ENCODE assay signal across 11 cellular contexts in the genomic region with DNA sequence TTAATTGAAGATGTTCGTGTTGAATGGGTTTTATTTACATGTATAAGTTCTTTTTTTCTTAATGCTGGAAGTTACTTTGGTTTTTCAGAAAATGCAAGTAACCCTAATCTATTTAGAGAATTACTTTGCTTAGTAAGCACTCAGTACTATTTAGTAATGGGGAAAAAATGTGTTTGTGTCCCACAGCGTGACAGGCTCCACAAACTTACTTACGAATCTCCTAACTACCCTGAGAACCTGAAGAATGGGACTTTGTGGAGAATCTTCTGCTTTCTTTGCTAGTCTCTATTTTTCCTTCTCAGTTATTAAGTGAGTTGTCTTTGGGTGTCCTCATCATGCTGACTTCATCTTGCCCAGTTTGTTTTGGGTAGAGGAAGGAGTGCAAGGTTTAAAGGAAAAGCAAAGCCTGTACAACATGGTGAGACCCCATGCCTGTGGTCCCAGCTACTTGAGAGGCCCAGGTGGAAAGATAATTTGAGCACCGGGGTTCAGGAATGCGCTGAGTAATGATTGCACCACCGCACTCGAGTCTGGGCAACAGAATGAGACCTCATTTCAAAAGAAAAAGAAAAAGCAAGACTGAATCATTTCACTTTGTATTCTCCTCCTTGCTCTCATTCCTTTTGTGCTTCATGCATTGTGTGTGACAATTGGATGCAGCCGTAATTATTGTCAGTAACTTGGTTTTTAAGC.
DNase-seq lines count a peak whose midpoint lies in the region; ATAC-seq and TF ChIP-seq lines count a peak whose summit lies in the region.
"Had no signal": no experiment of that assay in that cellular context is flagged by ENCODE, and none has a peak within 500 bp of the region (broad histone marks: within the 10 kb centered on the region; RNA-seq: fewer than 3 reads in every experiment).

No MANE protein-coding gene starts in this region.

- H3K9ac ChIP-seq in KMS-11, result peak overlapping the region; percentile 23; the same call in 1 of the 2 replicates

- no peak overlapping the region for H3K4me3 ChIP-seq in KMS-11 (IDR thresholded peaks at IDR 0.05; ENCODE audit: insufficient read depth, low read depth, low read length)
- H3K4me3 ChIP-seq in brain microvascular endothelial cell (ENCODE audit: low read depth, low read length), result no peak overlapping the region

- H3K4me1 ChIP-seq in KMS-11 (ENCODE audit: low read depth, poor library complexity, severe bottlenecking), result peaks cover 97% of the 10 kb centered on the region

- in situ Hi-C loops in brain microvascular endothelial cell (cut with HindIII; ENCODE audit: low pct_ligation_motif_present, low sequenced_read_pairs), result no loop called here

- H3K36me3 ChIP-seq in KMS-11 (ENCODE audit: insufficient read depth) (no peaks in the 10 kb centered on the region), brain microvascular endothelial cell (replicated peaks) (no peaks in the 10 kb centered on the region)
- H3K36me3 ChIP-seq: neutrophil had no signal

- H4K20me1 ChIP-seq in KMS-11 (ENCODE audit: insufficient read depth), result no peaks in the 10 kb centered on the region

- H3K27me3 ChIP-seq in KMS-11 (ENCODE audit: insufficient read depth, low read depth), result no peaks in the 10 kb centered on the region
- H3K27me3 ChIP-seq in brain microvascular endothelial cell (replicated peaks), result no peaks in the 10 kb centered on the region
- H3K27me3 ChIP-seq: neutrophil had no signal

- peak overlapping the region; percentile 23 for H2AFZ ChIP-seq in KMS-11 (ENCODE audit: low read depth)

- H3K4me2 ChIP-seq in KMS-11, result peak overlapping the region; percentile 63

- H3K79me2 ChIP-seq in KMS-11 (ENCODE audit: insufficient read depth, low read depth), result peaks cover 15% of the 10 kb centered on the region; the same call in 1 of the 2 replicates

- H3K27ac ChIP-seq in KMS-11 (peak overlapping the region; percentile 67), brain microvascular endothelial cell (peak overlapping the region; percentile 40)
- H3K27ac ChIP-seq: neutrophil had no signal

- TF ChIP-seq CTCF in KMS-11 (conservative IDR thresholded peaks at IDR 0.05; ENCODE audit: low read depth, low read length), result no peak
- TF ChIP-seq CTCF in brain microvascular endothelial cell (IDR thresholded peaks at IDR 0.05; ENCODE audit: low read depth, low read length, missing control alignments), result no peak

- ATAC-seq in GM18511 (IDR thresholded peaks at IDR 0.05; ENCODE audit: unreplicated experiment) (no peak), GM18909 (IDR thresholded peaks at IDR 0.05; ENCODE audit: poor library complexity, unreplicated experiment) (no peak)

- DNase-seq in AG08395 (ENCODE audit: low spot score) (peak; percentile 30), brain microvascular endothelial cell (peak; percentile 26), kidney tubule cell (ENCODE audit: low spot score) (peak; percentile 64), Kasumi-1 (lab: John Stamatoyannopoulos, UW) (no peak)
- DNase-seq in effector CD8-positive, alpha-beta T cell (lab: John Stamatoyannopoulos, UW), result no peak
- DNase-seq: KG1; stimulated activated CD4-positive, alpha-beta T cell treated with anti-CD3 and anti-CD28 coated beads, Interleukin-15, amount 100 ng/mL, for 24 hours had no signal

Comparison
In these comparisons a context has a peak if more than half of its experiments do, and no peak if none do; other contexts are left out.
1. DNase-seq: peak in AG08395 (single experiment), brain microvascular endothelial cell (single experiment) and kidney tubule cell (single experiment); none in effector CD8-positive, alpha-beta T cell (single experiment) and Kasumi-1 (0 of 2).